Comparison of ENCODE assay signal across 8 cellular contexts in the genomic region with DNA sequence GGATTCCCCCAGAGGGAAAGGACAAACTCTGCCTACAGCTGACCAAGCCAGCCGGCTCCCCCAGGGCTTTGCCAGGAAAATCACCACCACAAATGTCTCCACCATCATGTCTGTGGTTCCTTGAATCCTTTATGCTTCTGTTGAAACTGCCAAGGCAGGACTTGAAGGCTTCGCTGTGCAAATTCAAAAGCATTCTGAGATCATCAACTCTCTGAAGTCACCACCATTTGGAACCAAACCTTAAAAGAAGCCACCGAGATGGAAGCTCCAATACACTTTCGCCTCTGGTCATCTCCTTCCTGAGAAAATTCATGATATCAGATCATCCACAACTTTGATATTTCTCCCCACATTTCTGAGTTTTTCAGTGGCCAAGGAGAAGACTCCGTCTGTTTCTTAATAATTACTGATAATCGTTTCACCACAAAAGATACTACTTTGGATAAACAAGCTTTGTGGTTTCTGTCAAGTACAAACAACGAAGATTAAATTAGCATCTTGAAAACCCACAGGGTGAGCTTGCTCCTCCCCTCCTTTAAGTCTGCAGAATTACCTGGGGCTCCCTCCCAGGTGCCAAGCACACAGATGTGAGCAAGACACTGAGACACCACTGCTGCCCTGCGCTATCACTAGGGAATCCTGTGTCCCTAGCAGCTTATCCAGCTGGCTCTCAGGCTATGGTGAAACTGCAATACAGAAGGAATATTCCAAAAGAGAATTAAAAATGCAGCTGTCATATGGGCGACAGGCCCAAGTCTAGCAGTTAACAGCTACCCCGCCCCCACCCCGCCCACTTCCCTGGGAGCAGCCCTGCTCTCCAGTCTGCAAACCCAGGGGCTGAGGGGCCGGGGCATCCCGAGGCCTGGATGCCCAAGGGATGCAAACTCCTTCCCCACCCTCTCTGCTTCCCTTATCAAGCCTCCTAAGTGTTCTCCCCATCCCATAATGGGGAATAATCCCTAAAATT.
DNase-seq lines count a peak whose midpoint lies in the region; ATAC-seq and TF ChIP-seq lines count a peak whose summit lies in the region.

No MANE protein-coding gene starts in this region.

- CTCF ChIA-PET in MCF 10A (lab: Yijun Ruan, JAX), result no interaction called here
- CTCF ChIA-PET in activated CD8-positive, alpha-beta T cell treated with anti-CD3 and anti-CD28 coated beads for 36 hours (lab: Charles Lee), result interaction anchor here (1.5 kb wide), 1 partner anchor 12 kb away, joined by 4 read pairs; no protein-coding TSS in a partner anchor

- DNase-seq in breast epithelium (ENCODE audit: low spot score in 2 of 2) (peak in 1 of 2 donors; percentile 31), MCF 10A (ENCODE audit: unreplicated experiment) (no peak), lower lobe of right lung (no peak), aorta (no peak), SHP77 (lab: John Stamatoyannopoulos, UW) (no peak)
- peak; percentile 10 for DNase-seq in activated CD8-positive, alpha-beta T cell treated with anti-CD3 and anti-CD28 coated beads for 36 hours

- H3K36me3 ChIP-seq in breast epithelium, result no peaks in the 10 kb centered on the region
- H3K36me3 ChIP-seq in lower lobe of right lung, result no peaks in the 10 kb centered on the region
- no peaks in the 10 kb centered on the region for H3K36me3 ChIP-seq in aorta (ENCODE audit: control insufficient read depth in 1 of 2, insufficient read depth in 2 of 2, low read length in 1 of 2)

- H3K9me3 ChIP-seq in breast epithelium (no peaks in the 10 kb centered on the region), lower lobe of right lung (no peaks in the 10 kb centered on the region), aorta (ENCODE audit: control insufficient read depth, low read length) (no peaks in the 10 kb centered on the region)

- BruUV-seq in MCF 10A (replicated peaks; lab: Mats Ljungman, UMichigan), result no TSS peak

- H3K27me3 ChIP-seq in breast epithelium (peaks cover 0 to 19% of the 10 kb centered on the region in 2 donors), lower lobe of right lung (ENCODE audit: low read depth) (no peaks in the 10 kb centered on the region), aorta (ENCODE audit: control insufficient read depth in 1 of 2, insufficient read depth in 2 of 2, low read length in 1 of 2) (no peaks in the 10 kb centered on the region)

- H3K4me3 Mint-ChIP-seq in MCF 10A (ENCODE audit: unreplicated experiment), result no peak overlapping the region
- no peak overlapping the region for H3K4me3 Mint-ChIP-seq in activated CD8-positive, alpha-beta T cell treated with anti-CD3 and anti-CD28 coated beads for 36 hours

- no peak for ATAC-seq in activated CD8-positive, alpha-beta T cell treated with anti-CD3 and anti-CD28 coated beads for 36 hours
- peak in 1 of 2 donors; percentile 33 for ATAC-seq in lower lobe of right lung
- ATAC-seq in aorta (ENCODE audit: low FRiP score), result peak; percentile 17
- ATAC-seq in GM18511 (IDR thresholded peaks at IDR 0.05; ENCODE audit: unreplicated experiment), result no peak
- no peak for ATAC-seq in HG02973 (IDR thresholded peaks at IDR 0.05; ENCODE audit: unreplicated experiment)

- no peaks in the 10 kb centered on the region for H3K9me3 Mint-ChIP-seq in MCF 10A (ENCODE audit: unreplicated experiment)
- H3K9me3 Mint-ChIP-seq in activated CD8-positive, alpha-beta T cell treated with anti-CD3 and anti-CD28 coated beads for 36 hours, result no peaks in the 10 kb centered on the region

- POLR2A ChIA-PET in MCF 10A (lab: Yijun Ruan, JAX), result no interaction called here
- POLR2A ChIA-PET in activated CD8-positive, alpha-beta T cell treated with anti-CD3 and anti-CD28 coated beads for 36 hours (lab: Charles Lee), result interaction anchor here (0.7 to 1.9 kb wide), 3 partner anchors 11 to 124 kb away, joined by 3 to 10 read pairs (median 6); no protein-coding TSS in a partner anchor

- no peak for TF ChIP-seq POLR2A in breast epithelium (IDR thresholded peaks at IDR 0.05)

- intact Hi-C loops in breast epithelium (cut with DNase I; ENCODE audit: low total_unique reads), result no loop called here
- intact Hi-C loops in MCF 10A (cut with micrococcal nuclease), result no loop called here
- intact Hi-C loops in activated CD8-positive, alpha-beta T cell treated with anti-CD3 and anti-CD28 coated beads for 36 hours (cut with micrococcal nuclease), result no loop called here
- intact Hi-C loops in lower lobe of right lung (cut with DNase I), result no loop called here
- intact Hi-C loops in aorta (cut with DNase I), result loop anchor here (5.0 to 10.0 kb wide), 7 partner anchors 102 to 428 kb away; no protein-coding TSS in a partner anchor

- no peak for TF ChIP-seq CTCF in breast epithelium (IDR thresholded peaks at IDR 0.05)
- no peak for TF ChIP-seq CTCF in MCF 10A (IDR thresholded peaks at IDR 0.05; ENCODE audit: unreplicated experiment)
- TF ChIP-seq CTCF in activated CD8-positive, alpha-beta T cell treated with anti-CD3 and anti-CD28 coated beads for 36 hours (IDR thresholded peaks at IDR 0.05), result no peak
- no peak for TF ChIP-seq CTCF in lower lobe of right lung (IDR thresholded peaks at IDR 0.05)

- no peaks in the 10 kb centered on the region for H3K36me3 Mint-ChIP-seq in MCF 10A (ENCODE audit: insufficient read depth, unreplicated experiment)
- H3K36me3 Mint-ChIP-seq in activated CD8-positive, alpha-beta T cell treated with anti-CD3 and anti-CD28 coated beads for 36 hours (ENCODE audit: low read depth), result no peaks in the 10 kb centered on the region

- no peaks in the 10 kb centered on the region for H3K27me3 Mint-ChIP-seq in MCF 10A (ENCODE audit: insufficient read depth, unreplicated experiment)
- no peaks in the 10 kb centered on the region for H3K27me3 Mint-ChIP-seq in activated CD8-positive, alpha-beta T cell treated with anti-CD3 and anti-CD28 coated beads for 36 hours

- H3K27ac ChIP-seq in breast epithelium (peak overlapping the region; percentile 68 to 91), lower lobe of right lung (peak overlapping the region; percentile 83), aorta (ENCODE audit: low read depth in 1 of 2, low read length in 2 of 2) (peak overlapping the region in 1 of 2 donors; percentile 17)

- no peak overlapping the region for H3K27ac Mint-ChIP-seq in MCF 10A (ENCODE audit: low read depth, unreplicated experiment)
- peak overlapping the region; percentile 8 for H3K27ac Mint-ChIP-seq in activated CD8-positive, alpha-beta T cell treated with anti-CD3 and anti-CD28 coated beads for 36 hours

- peaks cover 5% of the 10 kb centered on the region for H3K4me1 Mint-ChIP-seq in MCF 10A (ENCODE audit: insufficient read depth, unreplicated experiment)
- H3K4me1 Mint-ChIP-seq in activated CD8-positive, alpha-beta T cell treated with anti-CD3 and anti-CD28 coated beads for 36 hours (ENCODE audit: low read depth), result peaks cover 39% of the 10 kb centered on the region

- H3K4me3 ChIP-seq in breast epithelium (no peak overlapping the region), lower lobe of right lung (no peak overlapping the region), aorta (ENCODE audit: low read length in 2 of 2) (no peak overlapping the region)

- H3K4me1 ChIP-seq in breast epithelium (no peaks in the 10 kb centered on the region), lower lobe of right lung (peaks cover 20% of the 10 kb centered on the region), aorta (ENCODE audit: control insufficient read depth in 1 of 2, insufficient read depth in 2 of 2, low read length in 2 of 2) (no peaks in the 10 kb centered on the region)

- WGBS in aorta, 2 donors, result 63 to 69% methylated on average over 13 of the region's 13 CpGs

Comparison
In these comparisons a context has a peak if more than half of its experiments do, and no peak if none do; other contexts are left out.
1. intact Hi-C loops: an anchor here in aorta (5.0 to 10.0 kb wide); none called in breast epithelium, MCF 10A, activated CD8-positive, alpha-beta T cell treated with anti-CD3 and anti-CD28 coated beads for 36 hours and lower lobe of right lung.